ENCODE assay signal across 17 cellular contexts in the genomic region with DNA sequence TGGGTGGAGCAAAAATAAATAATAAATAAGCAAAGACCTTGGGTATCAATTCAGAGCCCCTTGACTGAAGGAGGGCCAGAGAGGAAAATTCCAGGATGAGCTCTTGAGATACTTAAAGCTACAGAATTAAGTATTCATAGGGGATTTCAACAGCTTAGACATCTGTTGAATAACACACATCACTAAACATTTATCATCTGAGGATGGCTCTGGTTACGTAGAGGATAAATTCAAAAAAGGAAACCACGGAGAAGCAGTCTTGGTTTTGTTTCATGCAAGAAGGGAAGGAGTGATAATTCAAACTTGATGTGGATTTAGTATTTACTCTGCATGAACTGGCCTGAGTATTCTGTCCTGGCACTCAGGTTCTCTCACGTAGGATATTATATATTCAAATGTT. TPM values are rescaled to one million over a fixed set of nuclear protein-coding genes. Genes with fewer than 3 reads are reported as not detected.
DNase-seq lines count a peak whose midpoint lies in the region; ATAC-seq, FAIRE-seq and TF ChIP-seq lines count a peak whose summit lies in the region.
"Had no signal": no experiment of that assay in that cellular context is flagged by ENCODE, and none has a peak within 500 bp of the region (broad histone marks: within the 10 kb centered on the region; RNA-seq: fewer than 3 reads in every experiment).

No MANE protein-coding gene starts in this region.

- TF ChIP-seq POLR2A in gastrocnemius medialis (IDR thresholded peaks at IDR 0.05) = no peak

- H3K9me3 ChIP-seq in astrocyte (ENCODE audit: insufficient read depth, low read depth, low read length) (no peaks in the 10 kb centered on the region), gastrocnemius medialis (no peaks in the 10 kb centered on the region)
- H3K9me3 ChIP-seq: SJCRH30 had no signal

- H3K4me2 ChIP-seq in astrocyte (ENCODE audit: low read length) = no peak overlapping the region

- TF ChIP-seq CTCF in astrocyte (IDR thresholded peaks at IDR 0.05; ENCODE audit: insufficient read depth, low read depth, low read length) = no peak
- no peak for TF ChIP-seq CTCF in gastrocnemius medialis (IDR thresholded peaks at IDR 0.05 in 4 of 5, conservative IDR thresholded peaks at IDR 0.05 in 1 of 5)
- TF ChIP-seq CTCF in mesothelial cell of epicardium (IDR thresholded peaks at IDR 0.05; ENCODE audit: unreplicated experiment) = no peak

- H3K36me3 ChIP-seq in astrocyte (ENCODE audit: insufficient read depth, low read length) = no peaks in the 10 kb centered on the region
- no peaks in the 10 kb centered on the region for H3K36me3 ChIP-seq in gastrocnemius medialis

- DNase-seq in D341Med (ENCODE audit: low spot score) = peak; percentile 40
- peak; percentile 78 for DNase-seq in NCI-H2171 treated with DMSO at 0.1 percent for 48 hours (lab: John Stamatoyannopoulos, UW)
- no peak for DNase-seq in astrocyte (ENCODE audit: low read depth)
- DNase-seq in gastrocnemius medialis = no peak
- no peak for DNase-seq in mesothelial cell of epicardium (ENCODE audit: low spot score in 2 of 2, unreplicated experiment in 2 of 2)
- DNase-seq: C1 segment of cervical spinal cord, COR-L47, GF-D8, NCI-H1436 treated with DMSO at 0.1 percent for 48 hours, NCI-H2107, OCI-M1, SJCRH30 had no signal

- H3K4me1 ChIP-seq in astrocyte (ENCODE audit: insufficient read depth, low read length) (peaks cover 14% of the 10 kb centered on the region), gastrocnemius medialis (peaks cover 18 to 60% of the 10 kb centered on the region in 2 donors)

- no peak overlapping the region for H3K27ac ChIP-seq in astrocyte (ENCODE audit: low read depth, low read length)
- peak overlapping the region; percentile 52 to 86 (median 67) for H3K27ac ChIP-seq in gastrocnemius medialis
- H3K27ac ChIP-seq: RWPE1, SJCRH30 had no signal

- H3K4me3 Mint-ChIP-seq in astrocyte (ENCODE audit: unreplicated experiment) = no peak overlapping the region
- H3K4me3 Mint-ChIP-seq in mesothelial cell of epicardium = no peak overlapping the region

- no peak for ATAC-seq in gastrocnemius medialis
- no peak for ATAC-seq in GM18907 (IDR thresholded peaks at IDR 0.05; ENCODE audit: unreplicated experiment)
- no peak for ATAC-seq in HG03571 (IDR thresholded peaks at IDR 0.05; ENCODE audit: unreplicated experiment)
- ATAC-seq: K562 had no signal

- H3K4me1 Mint-ChIP-seq in astrocyte (ENCODE audit: low read depth, unreplicated experiment) = peaks cover 32% of the 10 kb centered on the region
- peaks cover 18% of the 10 kb centered on the region for H3K4me1 Mint-ChIP-seq in mesothelial cell of epicardium

- H3K36me3 Mint-ChIP-seq in astrocyte (ENCODE audit: low read depth, unreplicated experiment) (no peaks in the 10 kb centered on the region), mesothelial cell of epicardium (no peaks in the 10 kb centered on the region)

- no peak overlapping the region for H3K9ac ChIP-seq in astrocyte (ENCODE audit: low read length)

- H3K27me3 ChIP-seq in astrocyte (ENCODE audit: insufficient read depth, low read length) (no peaks in the 10 kb centered on the region), gastrocnemius medialis (no peaks in the 10 kb centered on the region)
- H3K27me3 ChIP-seq: SJCRH30 had no signal

- H3K27me3 Mint-ChIP-seq in astrocyte (ENCODE audit: low read depth, unreplicated experiment) = no peaks in the 10 kb centered on the region
- no peaks in the 10 kb centered on the region for H3K27me3 Mint-ChIP-seq in mesothelial cell of epicardium (ENCODE audit: low read depth)

- H3K4me3 ChIP-seq in astrocyte (ENCODE audit: insufficient read depth, low read depth, low read length) (no peak overlapping the region), gastrocnemius medialis (peak overlapping the region in 1 of 4 donors; percentile 36)
- H3K4me3 ChIP-seq: K562, SJCRH30 had no signal

- H3K27ac Mint-ChIP-seq in astrocyte (ENCODE audit: unreplicated experiment) (no peak overlapping the region), mesothelial cell of epicardium (no peak overlapping the region)

- H2AFZ ChIP-seq in astrocyte (ENCODE audit: low read depth, low read length) = no peak overlapping the region

- intact Hi-C loops in gastrocnemius medialis (cut with DNase I; ENCODE audit: low total_unique reads) = no loop called here

- FAIRE-seq in astrocyte (lab: Jason Lieb, UNC) = peak; percentile 39
- FAIRE-seq: H1, K562 had no signal

- H4K20me1 ChIP-seq in astrocyte (ENCODE audit: insufficient read depth, low read length) = peaks cover 24% of the 10 kb centered on the region

- in situ Hi-C loops in gastrocnemius medialis (cut with MboI; ENCODE audit: low sequenced_read_pairs in 4 of 4) = no loop called here

- peaks cover 57% of the 10 kb centered on the region for H3K79me2 ChIP-seq in astrocyte (ENCODE audit: insufficient read depth, low read length)

- H3K9me3 Mint-ChIP-seq in astrocyte (ENCODE audit: unreplicated experiment) (peaks cover 1% of the 10 kb centered on the region), mesothelial cell of epicardium (no peaks in the 10 kb centered on the region)

RNA-seq across cellular contexts. Expression of gene ARHGAP42, which starts 29.8 kb away (rescaled TPM):
- 33.2 and 34.2 TPM in 2 replicates for total RNA-seq in astrocyte
- 10 to 100 TPM in 2 of 4 donors, 1 to 10 TPM in 2; 6.0 to 13.9 (median 10.2) TPM for total RNA-seq in gastrocnemius medialis
- 19.4 to 21.3 TPM (median 20.2 TPM) in 3 replicates for total RNA-seq in mesothelial cell of epicardium

Comparison
In these comparisons a context has a peak if more than half of its experiments do, and no peak if none do; other contexts are left out.
1. DNase-seq: peak in D341Med (single experiment) and NCI-H2171 treated with DMSO at 0.1 percent for 48 hours (single experiment); none in astrocyte (single experiment), gastrocnemius medialis (0 of 2) and mesothelial cell of epicardium (0 of 2).